ENCODE assay signal across 18 cellular contexts in genomic region chr11:9056467-9056866, GRCh38.
"Had no signal": no experiment of that assay in that cellular context is flagged by ENCODE, and none has a peak within 500 bp of the region (broad histone marks: within the 10 kb centered on the region; RNA-seq: fewer than 3 reads in every experiment).

No MANE protein-coding gene starts in this region.

- ATAC-seq: naive thymus-derived CD4-positive, alpha-beta T cell had no signal

- H3K27ac ChIP-seq: colonic mucosa, left ventricle myocardium inferior, thyroid gland, upper lobe of left lung, vagina had no signal

- H3K27me3 ChIP-seq: colonic mucosa, esophagus squamous epithelium, thyroid gland, upper lobe of left lung, vagina had no signal

- H3K4me1 ChIP-seq: colonic mucosa, left ventricle myocardium inferior, thyroid gland, upper lobe of left lung, vagina had no signal

- H3K4me3 ChIP-seq: colonic mucosa, esophagus squamous epithelium, left ventricle myocardium inferior, lung, thyroid gland, upper lobe of left lung, vagina had no signal

- H3K36me3 ChIP-seq: colonic mucosa, esophagus squamous epithelium, left ventricle myocardium inferior, thyroid gland, upper lobe of left lung, vagina had no signal

- DNase-seq: colonic mucosa; dermis blood vessel endothelial cell; esophagus squamous epithelium; foreskin fibroblast; immature natural killer cell; left cardiac atrium; left ventricle myocardium inferior; mesendoderm; naive thymus-derived CD4-positive, alpha-beta T cell; nephron progenitor cell; small intestine; stimulated activated CD4-positive, alpha-beta T cell treated with anti-CD3 and anti-CD28 coated beads, Interleukin-12 subunit alpha, Interleukin-12 subunit beta, amount 100 ng/mL, for 4 hours; stimulated activated CD4-positive, alpha-beta T cell treated with anti-CD3 and anti-CD28 coated beads, Interleukin-2, amount 100 ng/mL, for 48 hours; stimulated activated naive CD4-positive, alpha-beta T cell treated with Interleukin-2 at 50 U/mL for 16 hours; thyroid gland; upper lobe of left lung had no signal

- H3K9me3 ChIP-seq: colonic mucosa, esophagus squamous epithelium, left ventricle myocardium inferior, thyroid gland, upper lobe of left lung, vagina had no signal
